Comparison of ENCODE assay signal across 8 cellular contexts in the genomic region with DNA sequence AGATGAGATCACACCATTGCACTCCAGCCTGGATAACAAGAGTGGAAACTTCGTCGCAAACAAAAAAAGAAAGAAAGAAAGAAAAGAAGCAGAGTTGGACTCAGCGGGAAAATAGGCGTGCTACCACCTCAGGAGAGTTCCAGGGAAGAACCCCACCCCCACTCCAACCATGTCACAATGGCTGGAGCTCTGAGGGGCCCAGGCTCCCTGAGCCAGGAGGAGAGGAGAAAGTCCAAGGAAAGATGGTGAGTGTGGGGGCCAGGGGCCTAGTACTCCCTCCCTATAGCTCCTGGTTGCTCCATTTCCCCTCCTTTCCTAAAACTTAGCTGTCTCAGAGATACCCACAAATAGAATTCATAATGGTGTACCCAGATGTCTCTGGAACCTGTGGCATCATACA. TPM values are rescaled to one million over a fixed set of nuclear protein-coding genes. Genes with fewer than 3 reads are reported as not detected.
DNase-seq lines count a peak whose midpoint lies in the region; ATAC-seq and TF ChIP-seq lines count a peak whose summit lies in the region.
"Not testable (repeated sequence)": the region's sequence is repeated elsewhere in the genome, so short reads cannot be mapped to it uniquely, and the experiment has no call there.
"Had no signal": no experiment of that assay in that cellular context is flagged by ENCODE, and none has a peak within 500 bp of the region (broad histone marks: within the 10 kb centered on the region; RNA-seq: fewer than 3 reads in every experiment).

A gene (plus strand): TSS at position 172 of the 400 bp plus-strand sequence. CDS start 71 bp downstream, at position 243.

- H3K36me3 Mint-ChIP-seq in activated T-helper 17 cell treated with anti-CD3 and anti-CD28 coated beads, Interleukin-2, amount 50 U/mL, for 72 hours (ENCODE audit: low read depth), result peaks cover 37% of the 10 kb centered on the region
- H3K36me3 Mint-ChIP-seq in natural killer cell, result not testable (repeated sequence)

- not testable (repeated sequence) for DNase-seq in GM12865 (ENCODE audit: low read depth); RWPE2 (ENCODE audit: low spot score); colonic mucosa; natural killer cell; spleen
- DNase-seq in hepatocyte (ENCODE audit: low spot score), result peak; percentile 53

- peaks cover 65% of the 10 kb centered on the region for H3K79me2 ChIP-seq in hepatocyte

- H3K27ac Mint-ChIP-seq in activated T-helper 17 cell treated with anti-CD3 and anti-CD28 coated beads, Interleukin-2, amount 50 U/mL, for 72 hours, result peak within 1 kb of the TSS; percentile 100
- H3K27ac Mint-ChIP-seq in natural killer cell, result peak within 1 kb of the TSS; percentile 100

- H4K20me1 ChIP-seq in hepatocyte (ENCODE audit: insufficient read depth, poor library complexity, severe bottlenecking), result peaks cover 19% of the 10 kb centered on the region

- H2AFZ ChIP-seq in hepatocyte, result not testable (repeated sequence)

- peak within 1 kb of the TSS; percentile 86 for H3K4me3 Mint-ChIP-seq in activated T-helper 17 cell treated with anti-CD3 and anti-CD28 coated beads, Interleukin-2, amount 50 U/mL, for 72 hours
- H3K4me3 Mint-ChIP-seq in natural killer cell, result peak within 1 kb of the TSS; percentile 87

- 92% methylated on average over 4 of the region's 4 CpGs for WGBS in hepatocyte (ENCODE audit: low lambda C conversion rate, missing lambda C conversion rate)
- 90 to 96% (median 93%) methylated on average over 4 of the region's 4 CpGs for WGBS in spleen, 5 donors

- H3K4me2 ChIP-seq in hepatocyte, result peak within 1 kb of the TSS; percentile 94

- H3K9me2 ChIP-seq in hepatocyte (replicated peaks; ENCODE audit: insufficient read depth), result not testable (repeated sequence)

- ATAC-seq in RWPE2 (ENCODE audit: low read depth); activated T-helper 17 cell treated with anti-CD3 and anti-CD28 coated beads, Interleukin-2, amount 50 U/mL, for 72 hours (replicated peaks); natural killer cell: not testable (repeated sequence)

- H3K27me3 ChIP-seq in RWPE2 (ENCODE audit: insufficient read depth, poor library complexity, severe bottlenecking); colonic mucosa; hepatocyte; spleen (replicated peaks in 1 of 7): not testable (repeated sequence)

- peak within 1 kb of the TSS in 1 of 2 donors; percentile 81 for H3K9ac ChIP-seq in colonic mucosa (ENCODE audit: low read depth in 2 of 2, low read length in 2 of 2)

- peaks cover 48% of the 10 kb centered on the region for H3K4me1 Mint-ChIP-seq in activated T-helper 17 cell treated with anti-CD3 and anti-CD28 coated beads, Interleukin-2, amount 50 U/mL, for 72 hours
- peaks cover 75 to 88% of the 10 kb centered on the region in 2 donors for H3K4me1 Mint-ChIP-seq in natural killer cell

- not testable (repeated sequence) for H3K9me3 Mint-ChIP-seq in activated T-helper 17 cell treated with anti-CD3 and anti-CD28 coated beads, Interleukin-2, amount 50 U/mL, for 72 hours; natural killer cell

- H3K4me3 ChIP-seq in GM12865 (ENCODE audit: low read depth, low read length), result peak within 1 kb of the TSS; percentile 80
- H3K4me3 ChIP-seq in RWPE2 (ENCODE audit: severe bottlenecking); colonic mucosa; hepatocyte: not testable (repeated sequence)
- peak within 1 kb of the TSS in 2 of 8 donors; percentile 85 to 94 for H3K4me3 ChIP-seq in spleen

- intact Hi-C loops in colonic mucosa (cut with DNase I); spleen (cut with DNase I; ENCODE audit: low total_unique reads): not testable (repeated sequence)
- intact Hi-C loops in natural killer cell (cut with micrococcal nuclease), result loop anchor here (5.0 kb wide), 2 partner anchors 229 to 361 kb away; a partner anchor contains a TSS

- H3K27me3 Mint-ChIP-seq in activated T-helper 17 cell treated with anti-CD3 and anti-CD28 coated beads, Interleukin-2, amount 50 U/mL, for 72 hours; natural killer cell (ENCODE audit: low read depth in 2 of 2): not testable (repeated sequence)

- TF ChIP-seq CTCF in GM12865 (IDR thresholded peaks at IDR 0.05; ENCODE audit: insufficient read depth, low read depth, low read length, missing control alignments); RWPE2 (IDR thresholded peaks at IDR 0.05; ENCODE audit: poor library complexity, severe bottlenecking); colonic mucosa (IDR thresholded peaks at IDR 0.05); hepatocyte (IDR thresholded peaks at IDR 0.05; ENCODE audit: poor library complexity); natural killer cell (IDR thresholded peaks at IDR 0.05); spleen (IDR thresholded peaks at IDR 0.05 in 8 of 11, conservative IDR thresholded peaks at IDR 0.05 in 3 of 11): not testable (repeated sequence)

- TF ChIP-seq POLR2A in spleen (IDR thresholded peaks at IDR 0.05), result not testable (repeated sequence)

- not testable (repeated sequence) for H3K9me3 ChIP-seq in RWPE2 (ENCODE audit: severe bottlenecking); colonic mucosa; hepatocyte (ENCODE audit: low read depth); spleen

- H3K4me1 ChIP-seq in RWPE2 (ENCODE audit: insufficient read depth, poor library complexity, severe bottlenecking) (peaks cover 15% of the 10 kb centered on the region), hepatocyte (ENCODE audit: insufficient read depth) (peaks cover 44% of the 10 kb centered on the region), spleen (peaks cover 29 to 83% (median 70%) of the 10 kb centered on the region in 6 donors)
- not testable (repeated sequence) for H3K4me1 ChIP-seq in colonic mucosa

- H3K27ac ChIP-seq in RWPE2 (ENCODE audit: poor library complexity, severe bottlenecking) (peak within 1 kb of the TSS; percentile 95), colonic mucosa (peak within 1 kb of the TSS; percentile 96), hepatocyte (peak within 1 kb of the TSS; percentile 100), spleen (peak within 1 kb of the TSS; percentile 99 to 100 (median 99))

- H3K36me3 ChIP-seq in RWPE2 (ENCODE audit: low read depth); colonic mucosa; hepatocyte (replicated peaks; ENCODE audit: insufficient read depth, low read depth); spleen: not testable (repeated sequence)

RNA-seq across cellular contexts. Expression of the gene that starts here (rescaled TPM):
- not detected for total RNA-seq in activated T-helper 17 cell treated with anti-CD3 and anti-CD28 coated beads, Interleukin-2, amount 50 U/mL, for 72 hours
- total RNA-seq in colonic mucosa (not detected), hepatocyte (0.24 TPM in 1 of 2 replicates, not detected in the other), natural killer cell (not detected), spleen (not detected)
- polyA plus RNA-seq in hepatocyte (0.30 and 0.44 TPM in 2 replicates), spleen (under 1 TPM in 1 of 3 donors, not detected in 2; 0.13 TPM)
- total RNA-seq: omental fat pad had no signal

Comparison
In these comparisons a context has a peak if more than half of its experiments do, and no peak if none do; other contexts are left out.
1. Peak in DNase-seq, H3K27ac ChIP-seq and H3K4me2 ChIP-seq in hepatocyte; RNA of the gene not detected or under 1 TPM.